Comparison of ENCODE assay signal across 38 cellular contexts in the genomic region with DNA sequence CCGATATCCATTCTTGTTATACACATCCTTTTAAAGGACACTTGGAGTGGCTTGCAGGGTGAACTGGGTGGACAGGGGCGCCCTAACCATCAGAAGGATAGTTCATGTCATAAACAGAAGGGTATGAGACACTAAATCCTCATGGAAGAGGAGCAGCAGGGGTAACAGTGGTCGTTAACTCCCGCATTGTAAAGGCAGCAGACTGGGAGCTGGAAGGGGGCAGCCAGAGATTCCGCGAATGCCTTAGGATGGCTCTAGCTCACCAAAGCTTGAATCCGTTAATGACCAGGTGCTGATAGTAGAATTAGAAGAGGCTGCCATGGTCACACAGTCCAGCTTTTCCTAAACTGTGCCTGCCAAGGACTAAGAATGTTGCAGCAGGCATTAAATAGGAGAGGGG.
"Had no signal": no experiment of that assay in that cellular context is flagged by ENCODE, and none has a peak within 500 bp of the region (broad histone marks: within the 10 kb centered on the region; RNA-seq: fewer than 3 reads in every experiment).

No MANE protein-coding gene starts in this region.

- ATAC-seq: activated CD4-positive, alpha-beta T cell treated with anti-CD3 and anti-CD28 coated beads for 36 hours; activated CD4-positive, CD25-positive, alpha-beta regulatory T cell treated with anti-CD3 and anti-CD28 coated beads, Interleukin-2, amount 50 U/mL, for 24 hours; activated CD8-positive, alpha-beta T cell treated with anti-CD3 and anti-CD28 coated beads, Interleukin-2, amount 10 ng/mL, durations not matched to agents 7 days and 5 days; activated naive CD8-positive, alpha-beta T cell treated with anti-CD3 and anti-CD28 coated beads, Interleukin-2, amount 50 U/mL, for 24 hours; activated T-cell treated with anti-CD3 and anti-CD28 coated beads, Interleukin-2, amount 50 U/mL, for 4 hours had no signal

- H3K4me3 ChIP-seq: MG63, PC-9, SJCRH30 had no signal

- DNase-seq: activated CD4-positive, alpha-beta T cell treated with anti-CD3 and anti-CD28 coated beads for 36 hours; activated CD4-positive, alpha-beta T cell treated with anti-CD3 and anti-CD28 coated beads, Interleukin-2, amount 10 ng/mL, durations not matched to agents 7 days and 5 days; activated CD4-positive, alpha-beta T cell treated with anti-CD3 and anti-CD28 coated beads, Interleukin-2, amount 50 U/mL, for 48 hours; activated CD8-positive, alpha-beta T cell treated with anti-CD3 and anti-CD28 coated beads, Interleukin-2, amount 10 ng/mL, durations not matched to agents 7 days and 5 days; activated naive CD4-positive, alpha-beta T cell treated with anti-CD3 and anti-CD28 coated beads, Interleukin-2, amount 10 ng/mL, durations not matched to agents 7 days and 5 days; activated naive CD8-positive, alpha-beta T cell treated with anti-CD3 and anti-CD28 coated beads, Interleukin-2, amount 50 U/mL, for 24 hours; activated T-cell treated with anti-CD3 and anti-CD28 coated beads for 4 hours; activated T-cell treated with anti-CD3 and anti-CD28 coated beads, Interleukin-2, amount 50 U/mL, for 4 hours; anterior cingulate cortex; caudate nucleus; Kasumi-1; KG1; MG63; NCI-H1048; NCI-H1105 treated with DMSO at 0.1 percent for 48 hours; NCI-H1436; NCI-H1694; NCI-H1930; NCI-H2081 treated with DMSO at 0.1 percent for 48 hours; NCI-H226; NCI-H446 treated with DMSO at 0.1 percent for 48 hours; NCI-H524; NCI-H748 treated with DMSO at 0.1 percent for 48 hours; NK-92 treated with Interleukin-12 subunit alpha and Interleukin-12 subunit beta, amount 100 ng/mL, for 24 hours; PC-9; Right ventricle myocardium superior; SJCRH30; SK-N-SH had no signal

- H3K4me3 Mint-ChIP-seq: activated CD4-positive, alpha-beta T cell treated with anti-CD3 and anti-CD28 coated beads for 36 hours; activated CD4-positive, alpha-beta T cell treated with anti-CD3 and anti-CD28 coated beads, Interleukin-2, amount 10 ng/mL, durations not matched to agents 7 days and 5 days; activated CD8-positive, alpha-beta T cell treated with anti-CD3 and anti-CD28 coated beads, Interleukin-2, amount 10 ng/mL, durations not matched to agents 7 days and 5 days; activated naive CD4-positive, alpha-beta T cell treated with anti-CD3 and anti-CD28 coated beads, Interleukin-2, amount 10 ng/mL, durations not matched to agents 7 days and 5 days; activated naive CD8-positive, alpha-beta T cell; activated naive CD8-positive, alpha-beta T cell treated with anti-CD3 and anti-CD28 coated beads, Interleukin-2, amount 50 U/mL, for 24 hours; activated T-cell treated with anti-CD3 and anti-CD28 coated beads, Interleukin-2, amount 50 U/mL, for 4 hours; activated T-helper 1 cell treated with anti-CD3 and anti-CD28 coated beads, Interleukin-12 subunit alpha, Interleukin-12 subunit beta, Interleukin-2, Interleukin-4 antibody, amounts not matched to agents 30 ng/mL and 10 ng/mL and 1 ng/mL, durations not matched to agents 14 hours and 24 hours and 36 hours; T-helper 1 cell treated with Interleukin-12 subunit alpha and Interleukin-12 subunit beta and Interleukin-4 antibody, amounts not matched to agents 30 μg/mL and 1 μg/mL, for 36 hours; T-helper 2 cell treated with Interferon-gamma antibody and Interleukin-4, amounts not matched to agents 5 μg/mL and 100 μg/mL, for 36 hours had no signal

- H3K27ac Mint-ChIP-seq: activated CD4-positive, alpha-beta T cell treated with anti-CD3 and anti-CD28 coated beads for 36 hours; activated CD4-positive, alpha-beta T cell treated with anti-CD3 and anti-CD28 coated beads, Interleukin-2, amount 10 ng/mL, durations not matched to agents 7 days and 5 days; activated CD8-positive, alpha-beta T cell treated with anti-CD3 and anti-CD28 coated beads, Interleukin-2, amount 10 ng/mL, durations not matched to agents 7 days and 5 days; activated naive CD4-positive, alpha-beta T cell treated with anti-CD3 and anti-CD28 coated beads, Interleukin-2, amount 10 ng/mL, durations not matched to agents 7 days and 5 days; activated naive CD8-positive, alpha-beta T cell; activated naive CD8-positive, alpha-beta T cell treated with anti-CD3 and anti-CD28 coated beads, Interleukin-2, amount 50 U/mL, for 24 hours; activated T-helper 1 cell treated with anti-CD3 and anti-CD28 coated beads, Interleukin-12 subunit alpha, Interleukin-12 subunit beta, Interleukin-2, Interleukin-4 antibody, amounts not matched to agents 30 ng/mL and 10 ng/mL and 1 ng/mL, durations not matched to agents 14 hours and 24 hours and 36 hours; T-helper 1 cell treated with Interleukin-12 subunit alpha and Interleukin-12 subunit beta and Interleukin-4 antibody, amounts not matched to agents 30 μg/mL and 1 μg/mL, for 36 hours; T-helper 2 cell treated with Interferon-gamma antibody and Interleukin-4, amounts not matched to agents 5 μg/mL and 100 μg/mL, for 36 hours had no signal

- H3K9me3 Mint-ChIP-seq: activated CD4-positive, alpha-beta T cell treated with anti-CD3 and anti-CD28 coated beads, Interleukin-2, amount 10 ng/mL, durations not matched to agents 7 days and 5 days; activated naive CD4-positive, alpha-beta T cell treated with anti-CD3 and anti-CD28 coated beads, Interleukin-2, amount 10 ng/mL, durations not matched to agents 7 days and 5 days; activated naive CD8-positive, alpha-beta T cell treated with anti-CD3 and anti-CD28 coated beads, Interleukin-2, amount 50 U/mL, for 24 hours; activated T-cell treated with anti-CD3 and anti-CD28 coated beads, Interleukin-2, amount 50 U/mL, for 4 hours; activated T-helper 1 cell treated with anti-CD3 and anti-CD28 coated beads, Interleukin-12 subunit alpha, Interleukin-12 subunit beta, Interleukin-2, Interleukin-4 antibody, amounts not matched to agents 30 ng/mL and 10 ng/mL and 1 ng/mL, durations not matched to agents 14 hours and 24 hours and 36 hours; brain; T-helper 1 cell treated with Interleukin-12 subunit alpha and Interleukin-12 subunit beta and Interleukin-4 antibody, amounts not matched to agents 30 μg/mL and 1 μg/mL, for 36 hours; T-helper 2 cell treated with Interferon-gamma antibody and Interleukin-4, amounts not matched to agents 5 μg/mL and 100 μg/mL, for 36 hours had no signal

- H3K36me3 Mint-ChIP-seq: activated naive CD4-positive, alpha-beta T cell treated with anti-CD3 and anti-CD28 coated beads, Interleukin-2, amount 10 ng/mL, durations not matched to agents 7 days and 5 days; activated naive CD8-positive, alpha-beta T cell; brain had no signal

- H3K27ac ChIP-seq: PC-9, RWPE1, SJCRH30 had no signal

- FAIRE-seq: bronchial epithelial cell, RCC 7860, TTC549 had no signal

- H3K4me1 ChIP-seq: SJCRH30 had no signal

- H3K9me3 ChIP-seq: MG63, SJCRH30, SK-N-SH had no signal

- H2AFZ ChIP-seq: PC-9 had no signal

- H3K9ac ChIP-seq: SK-N-SH had no signal

- H3K4me1 Mint-ChIP-seq: activated CD4-positive, alpha-beta T cell treated with anti-CD3 and anti-CD28 coated beads for 36 hours; activated CD4-positive, alpha-beta T cell treated with anti-CD3 and anti-CD28 coated beads, Interleukin-2, amount 10 ng/mL, durations not matched to agents 7 days and 5 days; activated naive CD4-positive, alpha-beta T cell treated with anti-CD3 and anti-CD28 coated beads, Interleukin-2, amount 10 ng/mL, durations not matched to agents 7 days and 5 days; activated naive CD8-positive, alpha-beta T cell treated with anti-CD3 and anti-CD28 coated beads, Interleukin-2, amount 50 U/mL, for 24 hours had no signal

- H3K4me2 ChIP-seq: PC-9, SK-N-SH had no signal

- H3K36me3 ChIP-seq: MG63, SJCRH30 had no signal
